In genomic region chr6:112218563-112218962, GRCh38 we compare ENCODE assay signal across 1 cellular context.
TF ChIP-seq lines count a peak whose summit lies in the region.

No MANE protein-coding gene starts in this region.

TF ChIP-seq in IMR-90, 13 proteins besides CTCF, POLR2A, EP300 and RAD21:
- TF ChIP-seq FOS (IDR thresholded peaks at IDR 0.05; ENCODE audit: low read depth, low read length) (no peak), SMC3 (IDR thresholded peaks at IDR 0.05; ENCODE audit: low read depth, low read length) (no peak), CEBPB (IDR thresholded peaks at IDR 0.05; ENCODE audit: low read depth, low read length) (no peak), MAZ (IDR thresholded peaks at IDR 0.05; ENCODE audit: borderline replicate concordance, low read depth, low read length) (no peak), ELK1 (IDR thresholded peaks at IDR 0.05; ENCODE audit: borderline replicate concordance, low read depth, low read length) (no peak), MAFK (IDR thresholded peaks at IDR 0.05; ENCODE audit: low read depth, low read length) (no peak), BHLHE40 (IDR thresholded peaks at IDR 0.05; ENCODE audit: low read depth, low read length) (no peak), RCOR1 (IDR thresholded peaks at IDR 0.05; ENCODE audit: insufficient replicate concordance, low read length) (no peak), RFX5 (IDR thresholded peaks at IDR 0.05; ENCODE audit: low read depth, low read length) (no peak), USF2 (IDR thresholded peaks at IDR 0.05; ENCODE audit: low read depth, low read length) (no peak), NFE2L2 (IDR thresholded peaks at IDR 0.05; ENCODE audit: low read depth, low read length) (no peak), CHD1 (IDR thresholded peaks at IDR 0.05; ENCODE audit: low read depth, low read length) (no peak), MXI1 (IDR thresholded peaks at IDR 0.05; ENCODE audit: borderline replicate concordance, low read depth, low read length) (no peak)
